Comparison of ENCODE assay signal across 1 cellular context in the genomic region with DNA sequence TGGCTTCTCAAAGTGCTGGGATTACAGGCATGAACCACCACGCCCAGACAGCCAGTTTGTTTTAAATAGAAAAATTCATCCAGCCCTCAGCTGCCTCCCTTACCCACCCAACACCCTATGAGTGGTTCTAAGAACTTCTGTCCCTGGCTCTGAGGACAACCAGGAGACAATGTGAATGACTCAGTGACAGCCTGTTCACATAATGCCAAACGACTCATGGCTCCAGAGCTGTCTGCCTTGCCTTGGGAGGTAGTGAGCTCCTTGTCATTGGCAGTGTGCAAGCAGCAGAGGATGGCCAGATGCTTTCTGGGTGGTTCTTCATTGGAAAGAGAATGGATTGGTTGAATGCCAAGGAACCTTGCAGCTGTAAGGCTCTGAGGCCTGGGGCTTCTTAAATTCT.
TF ChIP-seq lines count a peak whose summit lies in the region.

No MANE protein-coding gene starts in this region.

TF ChIP-seq in GM23338, 12 proteins besides CTCF, POLR2A, EP300 and RAD21 (continued from another document):
- TF ChIP-seq, protein P1, sequence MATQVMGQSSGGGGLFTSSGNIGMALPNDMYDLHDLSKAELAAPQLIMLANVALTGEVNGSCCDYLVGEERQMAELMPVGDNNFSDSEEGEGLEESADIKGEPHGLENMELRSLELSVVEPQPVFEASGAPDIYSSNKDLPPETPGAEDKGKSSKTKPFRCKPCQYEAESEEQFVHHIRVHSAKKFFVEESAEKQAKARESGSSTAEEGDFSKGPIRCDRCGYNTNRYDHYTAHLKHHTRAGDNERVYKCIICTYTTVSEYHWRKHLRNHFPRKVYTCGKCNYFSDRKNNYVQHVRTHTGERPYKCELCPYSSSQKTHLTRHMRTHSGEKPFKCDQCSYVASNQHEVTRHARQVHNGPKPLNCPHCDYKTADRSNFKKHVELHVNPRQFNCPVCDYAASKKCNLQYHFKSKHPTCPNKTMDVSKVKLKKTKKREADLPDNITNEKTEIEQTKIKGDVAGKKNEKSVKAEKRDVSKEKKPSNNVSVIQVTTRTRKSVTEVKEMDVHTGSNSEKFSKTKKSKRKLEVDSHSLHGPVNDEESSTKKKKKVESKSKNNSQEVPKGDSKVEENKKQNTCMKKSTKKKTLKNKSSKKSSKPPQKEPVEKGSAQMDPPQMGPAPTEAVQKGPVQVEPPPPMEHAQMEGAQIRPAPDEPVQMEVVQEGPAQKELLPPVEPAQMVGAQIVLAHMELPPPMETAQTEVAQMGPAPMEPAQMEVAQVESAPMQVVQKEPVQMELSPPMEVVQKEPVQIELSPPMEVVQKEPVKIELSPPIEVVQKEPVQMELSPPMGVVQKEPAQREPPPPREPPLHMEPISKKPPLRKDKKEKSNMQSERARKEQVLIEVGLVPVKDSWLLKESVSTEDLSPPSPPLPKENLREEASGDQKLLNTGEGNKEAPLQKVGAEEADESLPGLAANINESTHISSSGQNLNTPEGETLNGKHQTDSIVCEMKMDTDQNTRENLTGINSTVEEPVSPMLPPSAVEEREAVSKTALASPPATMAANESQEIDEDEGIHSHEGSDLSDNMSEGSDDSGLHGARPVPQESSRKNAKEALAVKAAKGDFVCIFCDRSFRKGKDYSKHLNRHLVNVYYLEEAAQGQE (IDR thresholded peaks at IDR 0.05; ENCODE audit: unreplicated experiment), result no peak
- TF ChIP-seq POLR2AphosphoS5 (IDR thresholded peaks at IDR 0.05; ENCODE audit: low read depth), result no peak
- no peak for TF ChIP-seq EZH2phosphoT487 (IDR thresholded peaks at IDR 0.05; ENCODE audit: unreplicated experiment)
- TF ChIP-seq, protein P2, sequence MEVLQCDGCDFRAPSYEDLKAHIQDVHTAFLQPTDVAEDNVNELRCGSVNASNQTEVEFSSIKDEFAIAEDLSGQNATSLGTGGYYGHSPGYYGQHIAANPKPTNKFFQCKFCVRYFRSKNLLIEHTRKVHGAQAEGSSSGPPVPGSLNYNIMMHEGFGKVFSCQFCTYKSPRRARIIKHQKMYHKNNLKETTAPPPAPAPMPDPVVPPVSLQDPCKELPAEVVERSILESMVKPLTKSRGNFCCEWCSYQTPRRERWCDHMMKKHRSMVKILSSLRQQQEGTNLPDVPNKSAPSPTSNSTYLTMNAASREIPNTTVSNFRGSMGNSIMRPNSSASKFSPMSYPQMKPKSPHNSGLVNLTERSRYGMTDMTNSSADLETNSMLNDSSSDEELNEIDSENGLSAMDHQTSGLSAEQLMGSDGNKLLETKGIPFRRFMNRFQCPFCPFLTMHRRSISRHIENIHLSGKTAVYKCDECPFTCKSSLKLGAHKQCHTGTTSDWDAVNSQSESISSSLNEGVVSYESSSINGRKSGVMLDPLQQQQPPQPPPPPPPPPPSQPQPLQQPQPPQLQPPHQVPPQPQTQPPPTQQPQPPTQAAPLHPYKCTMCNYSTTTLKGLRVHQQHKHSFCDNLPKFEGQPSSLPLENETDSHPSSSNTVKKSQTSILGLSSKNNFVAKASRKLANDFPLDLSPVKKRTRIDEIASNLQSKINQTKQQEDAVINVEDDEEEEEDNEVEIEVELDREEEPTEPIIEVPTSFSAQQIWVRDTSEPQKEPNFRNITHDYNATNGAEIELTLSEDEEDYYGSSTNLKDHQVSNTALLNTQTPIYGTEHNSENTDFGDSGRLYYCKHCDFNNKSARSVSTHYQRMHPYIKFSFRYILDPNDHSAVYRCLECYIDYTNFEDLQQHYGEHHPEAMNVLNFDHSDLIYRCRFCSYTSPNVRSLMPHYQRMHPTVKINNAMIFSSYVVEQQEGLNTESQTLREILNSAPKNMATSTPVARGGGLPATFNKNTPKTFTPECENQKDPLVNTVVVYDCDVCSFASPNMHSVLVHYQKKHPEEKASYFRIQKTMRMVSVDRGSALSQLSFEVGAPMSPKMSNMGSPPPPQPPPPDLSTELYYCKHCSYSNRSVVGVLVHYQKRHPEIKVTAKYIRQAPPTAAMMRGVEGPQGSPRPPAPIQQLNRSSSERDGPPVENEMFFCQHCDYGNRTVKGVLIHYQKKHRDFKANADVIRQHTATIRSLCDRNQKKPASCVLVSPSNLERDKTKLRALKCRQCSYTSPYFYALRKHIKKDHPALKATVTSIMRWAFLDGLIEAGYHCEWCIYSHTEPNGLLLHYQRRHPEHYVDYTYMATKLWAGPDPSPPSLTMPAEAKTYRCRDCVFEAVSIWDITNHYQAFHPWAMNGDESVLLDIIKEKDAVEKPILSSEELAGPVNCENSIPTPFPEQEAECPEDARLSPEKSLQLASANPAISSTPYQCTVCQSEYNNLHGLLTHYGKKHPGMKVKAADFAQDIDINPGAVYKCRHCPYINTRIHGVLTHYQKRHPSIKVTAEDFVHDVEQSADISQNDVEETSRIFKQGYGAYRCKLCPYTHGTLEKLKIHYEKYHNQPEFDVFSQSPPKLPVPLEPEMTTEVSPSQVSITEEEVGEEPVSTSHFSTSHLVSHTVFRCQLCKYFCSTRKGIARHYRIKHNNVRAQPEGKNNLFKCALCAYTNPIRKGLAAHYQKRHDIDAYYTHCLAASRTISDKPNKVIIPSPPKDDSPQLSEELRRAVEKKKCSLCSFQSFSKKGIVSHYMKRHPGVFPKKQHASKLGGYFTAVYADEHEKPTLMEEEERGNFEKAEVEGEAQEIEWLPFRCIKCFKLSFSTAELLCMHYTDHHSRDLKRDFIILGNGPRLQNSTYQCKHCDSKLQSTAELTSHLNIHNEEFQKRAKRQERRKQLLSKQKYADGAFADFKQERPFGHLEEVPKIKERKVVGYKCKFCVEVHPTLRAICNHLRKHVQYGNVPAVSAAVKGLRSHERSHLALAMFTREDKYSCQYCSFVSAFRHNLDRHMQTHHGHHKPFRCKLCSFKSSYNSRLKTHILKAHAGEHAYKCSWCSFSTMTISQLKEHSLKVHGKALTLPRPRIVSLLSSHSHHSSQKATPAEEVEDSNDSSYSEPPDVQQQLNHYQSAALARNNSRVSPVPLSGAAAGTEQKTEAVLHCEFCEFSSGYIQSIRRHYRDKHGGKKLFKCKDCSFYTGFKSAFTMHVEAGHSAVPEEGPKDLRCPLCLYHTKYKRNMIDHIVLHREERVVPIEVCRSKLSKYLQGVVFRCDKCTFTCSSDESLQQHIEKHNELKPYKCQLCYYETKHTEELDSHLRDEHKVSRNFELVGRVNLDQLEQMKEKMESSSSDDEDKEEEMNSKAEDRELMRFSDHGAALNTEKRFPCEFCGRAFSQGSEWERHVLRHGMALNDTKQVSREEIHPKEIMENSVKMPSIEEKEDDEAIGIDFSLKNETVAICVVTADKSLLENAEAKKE (CRISPR knock-in tag; IDR thresholded peaks at IDR 0.05), result no peak
- TF ChIP-seq ZNF114 (CRISPR knock-in tag; IDR thresholded peaks at IDR 0.05), result no peak
- TF ChIP-seq, protein P3, sequence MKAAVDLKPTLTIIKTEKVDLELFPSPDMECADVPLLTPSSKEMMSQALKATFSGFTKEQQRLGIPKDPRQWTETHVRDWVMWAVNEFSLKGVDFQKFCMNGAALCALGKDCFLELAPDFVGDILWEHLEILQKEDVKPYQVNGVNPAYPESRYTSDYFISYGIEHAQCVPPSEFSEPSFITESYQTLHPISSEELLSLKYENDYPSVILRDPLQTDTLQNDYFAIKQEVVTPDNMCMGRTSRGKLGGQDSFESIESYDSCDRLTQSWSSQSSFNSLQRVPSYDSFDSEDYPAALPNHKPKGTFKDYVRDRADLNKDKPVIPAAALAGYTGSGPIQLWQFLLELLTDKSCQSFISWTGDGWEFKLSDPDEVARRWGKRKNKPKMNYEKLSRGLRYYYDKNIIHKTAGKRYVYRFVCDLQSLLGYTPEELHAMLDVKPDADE (IDR thresholded peaks at IDR 0.05), result no peak
- no peak for TF ChIP-seq ZNF331 (CRISPR knock-in tag; IDR thresholded peaks at IDR 0.05; ENCODE audit: low read depth)
